8 cellular contexts compared by ENCODE assay signal in the genomic region with DNA sequence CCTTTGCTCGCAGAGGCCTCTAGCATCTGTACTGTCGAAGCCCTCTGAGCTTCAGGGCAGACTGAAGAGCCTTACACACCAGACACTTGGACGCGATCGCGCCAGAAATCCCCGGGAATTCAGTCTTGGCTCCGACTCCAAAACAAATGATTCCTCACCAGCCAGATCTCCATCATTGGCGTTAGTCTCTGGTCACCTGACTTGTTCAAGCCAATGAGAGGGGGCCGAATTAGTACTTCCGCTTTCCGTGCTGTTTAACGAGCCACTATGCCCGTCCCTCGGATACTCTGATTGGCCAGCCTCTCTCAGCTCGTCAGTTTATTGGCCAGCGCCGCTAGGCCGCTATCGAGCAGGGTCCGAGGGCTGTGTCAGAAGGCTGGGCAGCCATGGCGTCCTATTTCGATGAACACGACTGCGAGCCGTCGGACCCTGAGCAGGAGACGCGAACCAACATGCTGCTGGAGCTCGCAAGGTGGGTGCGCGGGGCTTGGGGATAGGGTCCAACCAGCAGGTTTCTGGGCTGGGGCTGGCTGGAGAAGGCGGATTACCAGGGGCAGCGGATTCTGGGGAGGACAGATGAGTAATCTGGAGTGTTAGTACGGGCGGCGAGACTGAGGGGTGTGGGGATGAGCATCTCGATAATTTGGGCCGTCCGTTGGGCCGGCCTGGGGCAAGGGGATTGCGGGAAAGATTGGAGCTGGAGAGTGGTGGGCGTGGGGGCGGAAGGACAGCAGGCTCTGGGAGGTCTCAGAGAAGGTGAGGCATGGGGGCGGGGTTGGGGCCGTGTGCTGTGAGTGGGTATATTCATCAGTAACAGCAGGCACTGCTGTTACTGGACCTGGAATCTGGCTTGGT. TPM values are rescaled to one million over a fixed set of nuclear protein-coding genes. Genes with fewer than 3 reads are reported as not detected.
DNase-seq lines count a peak whose midpoint lies in the region; ATAC-seq, FAIRE-seq and TF ChIP-seq lines count a peak whose summit lies in the region.

A gene with protein sequence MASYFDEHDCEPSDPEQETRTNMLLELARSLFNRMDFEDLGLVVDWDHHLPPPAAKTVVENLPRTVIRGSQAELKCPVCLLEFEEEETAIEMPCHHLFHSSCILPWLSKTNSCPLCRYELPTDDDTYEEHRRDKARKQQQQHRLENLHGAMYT (plus strand): TSS at position 368 of the 855 bp plus-strand sequence. CDS start 19 bp downstream, at position 387.

- CTCF ChIA-PET in OCI-LY7 (lab: Charles Lee; ENCODE audit: unreplicated experiment), result interaction anchor here (0.6 to 1.4 kb wide), 4 partner anchors 10 to 797 kb away, joined by 3 to 4 read pairs (median 3); no protein-coding TSS in a partner anchor
- CTCF ChIA-PET in endothelial cell of umbilical vein (lab: Charles Lee), result interaction anchor here (0.6 to 1.9 kb wide), 11 partner anchors 8 to 241 kb away, joined by 3 to 7 read pairs (median 3); a partner anchor contains a TSS

- H3K36me3 ChIP-seq in OCI-LY7 (ENCODE audit: insufficient read depth, low read length) (peaks cover 8% of the 10 kb centered on the region; the same call in 1 of the 2 replicates), endothelial cell of umbilical vein (ENCODE audit: control insufficient read depth in 2 of 2, extremely low read depth in 1 of 2, insufficient read depth in 2 of 2, low read length in 2 of 2) (peaks cover 0 to 40% of the 10 kb centered on the region in 2 experiments)

- dilution Hi-C loops in endothelial cell of umbilical vein (cut with MboI; ENCODE audit: extremely low pct_ligation_motif_present, low sequenced_read_pairs), result no loop called here

- H3K4me2 ChIP-seq in OCI-LY7 (ENCODE audit: low read length) (peak within 1 kb of the TSS; percentile 87), endothelial cell of umbilical vein (ENCODE audit: insufficient read depth, low read length) (peak within 1 kb of the TSS; percentile 70)

- H4K20me1 ChIP-seq in OCI-LY7 (ENCODE audit: insufficient read depth, low read length), result no peaks in the 10 kb centered on the region
- H4K20me1 ChIP-seq in endothelial cell of umbilical vein (replicated peaks; ENCODE audit: control insufficient read depth, extremely low read depth, insufficient read depth, low read length), result no peaks in the 10 kb centered on the region

- H3K9me3 ChIP-seq in OCI-LY7 (ENCODE audit: low read length) (no peaks in the 10 kb centered on the region), endothelial cell of umbilical vein (replicated peaks; ENCODE audit: control insufficient read depth, insufficient read depth, low read length) (no peaks in the 10 kb centered on the region)

- TF ChIP-seq POLR2A in endothelial cell of umbilical vein (IDR thresholded peaks at IDR 0.05; ENCODE audit: low read depth, low read length), result peak; percentile 90

- peak within 1 kb of the TSS; percentile 79 for H2AFZ ChIP-seq in OCI-LY7 (ENCODE audit: low read length)
- peak within 1 kb of the TSS; percentile 39 for H2AFZ ChIP-seq in endothelial cell of umbilical vein (ENCODE audit: low read depth, low read length)

- H3K4me1 ChIP-seq in OCI-LY7 (ENCODE audit: insufficient read depth, low read length, poor library complexity, severe bottlenecking) (peaks cover 23% of the 10 kb centered on the region), endothelial cell of umbilical vein (ENCODE audit: control insufficient read depth, extremely low read depth, insufficient read depth, low read length) (peaks cover 22% of the 10 kb centered on the region)

- H3K27me3 ChIP-seq in endothelial cell of umbilical vein (ENCODE audit: control insufficient read depth in 2 of 2, insufficient read depth in 2 of 2, low read length in 2 of 2), result no peaks in the 10 kb centered on the region

- peak; percentile 82 for FAIRE-seq in D721Med (lab: Jason Lieb, UNC)
- FAIRE-seq in endothelial cell of umbilical vein (lab: Jason Lieb, UNC), result peak; percentile 100

- peaks cover 12% of the 10 kb centered on the region; the same call in 1 of the 2 replicates for H3K79me2 ChIP-seq in OCI-LY7 (ENCODE audit: insufficient read depth, low read depth, low read length)
- peaks cover 28% of the 10 kb centered on the region for H3K79me2 ChIP-seq in endothelial cell of umbilical vein (ENCODE audit: control insufficient read depth, insufficient read depth, low read length)

- H3K9me1 ChIP-seq in endothelial cell of umbilical vein (replicated peaks; ENCODE audit: control insufficient read depth, extremely low read depth, insufficient read depth, low read length), result no peaks in the 10 kb centered on the region

- intact Hi-C loops in OCI-LY7 (cut with micrococcal nuclease; ENCODE audit: unreplicated experiment) (loop anchor here (1.0 kb wide), 1 partner anchor 17 kb away; no protein-coding TSS in a partner anchor), endothelial cell of umbilical vein (cut with micrococcal nuclease) (loop anchor here (1.0 kb wide), 2 partner anchors 10 to 42 kb away; no protein-coding TSS in a partner anchor)

- H3K9ac ChIP-seq in endothelial cell of umbilical vein (replicated peaks; ENCODE audit: extremely low read depth, insufficient read depth, low read length), result peak within 1 kb of the TSS; percentile 77

- H3K9me2 ChIP-seq in OCI-LY7 (ENCODE audit: insufficient read depth, low read length), result no peaks in the 10 kb centered on the region

- POLR2A ChIA-PET in OCI-LY7 (lab: Charles Lee), result interaction anchor here (1.1 to 3.9 kb wide), 12 partner anchors 8 to 59 kb away, joined by 3 to 34 read pairs (median 6); a partner anchor contains a TSS
- POLR2A ChIA-PET in endothelial cell of umbilical vein (lab: Charles Lee), result interaction anchor here (0.6 to 1.8 kb wide), 6 partner anchors 8 to 84 kb away, joined by 3 to 8 read pairs (median 4); a partner anchor contains a TSS

- ATAC-seq in GM21526 (IDR thresholded peaks at IDR 0.05; ENCODE audit: low FRiP score, unreplicated experiment), result peak; percentile 96

- BruUV-seq in OCI-LY7 (replicated peaks; lab: Mats Ljungman, UMichigan) (no TSS peak), endothelial cell of umbilical vein (replicated peaks; lab: Mats Ljungman, UMichigan) (no TSS peak)

- DNase-seq in D721Med (ENCODE audit: insufficient read length, low spot score), result peak; percentile 99
- DNase-seq in HuH-7.5 (ENCODE audit: low spot score), result peak; percentile 96
- peak; percentile 97 for DNase-seq in OCI-LY7 (ENCODE audit: low spot score)
- peak; percentile 77 for DNase-seq in activated T-cell treated with anti-CD3 and anti-CD28 coated beads for 1 hour (ENCODE audit: low read depth)
- DNase-seq in endothelial cell of umbilical vein (ENCODE audit: low read depth, low spot score), result peak; percentile 99
- DNase-seq in midbrain (lab: John Stamatoyannopoulos, UW), result peak; percentile 100
- DNase-seq in stimulated activated CD8-positive, alpha-beta memory T cell treated with anti-CD3 and anti-CD28 coated beads, Interleukin-2, amount 100 ng/mL, for 1 hour (ENCODE audit: low read depth in 2 of 2), result peak; percentile 76 to 81

- H3K4me3 ChIP-seq in OCI-LY7 (ENCODE audit: low read depth, low read length, poor library complexity, severe bottlenecking), result peak within 1 kb of the TSS; percentile 89
- H3K4me3 ChIP-seq in endothelial cell of umbilical vein (replicated peaks in 1 of 3; ENCODE audit: insufficient read depth in 1 of 3, low read depth in 1 of 3, low read length in 3 of 3), result peak within 1 kb of the TSS; percentile 38 to 94 (median 62)

- TF ChIP-seq CTCF in D721Med (IDR thresholded peaks at IDR 0.05; ENCODE audit: insufficient read depth, missing control alignments), result no peak
- no peak for TF ChIP-seq CTCF in OCI-LY7 (conservative IDR thresholded peaks at IDR 0.05; ENCODE audit: low read length)
- no peak for TF ChIP-seq CTCF in endothelial cell of umbilical vein (IDR thresholded peaks at IDR 0.05; ENCODE audit: extremely low read depth in 1 of 2, insufficient read depth in 1 of 2, low read depth in 1 of 2, low read length in 2 of 2)

- peak within 1 kb of the TSS; percentile 42 for H3K27ac ChIP-seq in OCI-LY7 (ENCODE audit: low read depth, low read length, poor library complexity, severe bottlenecking)
- peak within 1 kb of the TSS; percentile 67 for H3K27ac ChIP-seq in endothelial cell of umbilical vein (ENCODE audit: insufficient read depth, low read depth, low read length)

TF ChIP-seq in endothelial cell of umbilical vein, 7 proteins besides CTCF, POLR2A, EP300 and RAD21:
- no peak for TF ChIP-seq JUN (IDR thresholded peaks at IDR 0.05; ENCODE audit: borderline replicate concordance, insufficient read depth, insufficient read length, low read depth)
- peak; percentile 89 for TF ChIP-seq POLR2AphosphoS5 (IDR thresholded peaks at IDR 0.05; ENCODE audit: insufficient read depth, low read depth, low read length)
- TF ChIP-seq MYC (IDR thresholded peaks at IDR 0.05; ENCODE audit: low read depth, low read length), result no peak
- TF ChIP-seq GATA2 (IDR thresholded peaks at IDR 0.05; ENCODE audit: insufficient read depth, insufficient read length, low read depth, low read length), result no peak
- no peak for TF ChIP-seq EZH2 (IDR thresholded peaks at IDR 0.05; ENCODE audit: borderline replicate concordance, low read depth, low read length, severe bottlenecking)
- no peak for TF ChIP-seq FOS (IDR thresholded peaks at IDR 0.05; ENCODE audit: borderline replicate concordance, insufficient read depth, low read length)
- TF ChIP-seq, protein P1, sequence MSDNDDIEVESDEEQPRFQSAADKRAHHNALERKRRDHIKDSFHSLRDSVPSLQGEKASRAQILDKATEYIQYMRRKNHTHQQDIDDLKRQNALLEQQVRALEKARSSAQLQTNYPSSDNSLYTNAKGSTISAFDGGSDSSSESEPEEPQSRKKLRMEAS (IDR thresholded peaks at IDR 0.05; ENCODE audit: insufficient read depth, insufficient read length), result peak; percentile 11

RNA-seq across cellular contexts. Expression of the gene that starts here (rescaled TPM):
- 98.4 and 179 TPM in 2 replicates for total RNA-seq in OCI-LY7 (2014; rRNA removed; shearing (Covaris generic))
- total RNA-seq in OCI-LY7 (2022), result 95.1 and 97.8 TPM in 2 replicates
- 133 and 142 TPM in 2 replicates for total RNA-seq in endothelial cell of umbilical vein
- 629 and 643 TPM in 2 replicates for polyA plus RNA-seq in endothelial cell of umbilical vein
- 503 and 603 TPM in 2 replicates for polyA plus RNA-seq in endothelial cell of umbilical vein (2011; cell fraction: cytosol; rRNA removed)
- 227 and 271 TPM in 2 replicates for polyA plus RNA-seq in endothelial cell of umbilical vein (2011; cell fraction: nucleus; rRNA removed)
- polyA plus RNA-seq in endothelial cell of umbilical vein (2012), result 260 and 265 TPM in 2 replicates
- polyA minus RNA-seq in endothelial cell of umbilical vein, result 205 and 256 TPM in 2 replicates
- 27.7 TPM for polyA minus RNA-seq in endothelial cell of umbilical vein (2011; cell fraction: cytosol; rRNA and poly(A)+ RNA removed)
- polyA minus RNA-seq in endothelial cell of umbilical vein (2011; cell fraction: nucleus; rRNA and poly(A)+ RNA removed), result 51.5 and 60.1 TPM in 2 replicates

Comparison
In these comparisons a context has a peak if more than half of its experiments do, and no peak if none do; other contexts are left out.
1. Peak in every context shown above with its lines: DNase-seq, ATAC-seq, H3K4me3 ChIP-seq and H3K27ac ChIP-seq.